In genomic region chr12:68775121-68775520, GRCh38 we compare ENCODE assay signal across 21 cellular contexts.
"Had no signal": no experiment of that assay in that cellular context is flagged by ENCODE, and none has a peak within 500 bp of the region (broad histone marks: within the 10 kb centered on the region; RNA-seq: fewer than 3 reads in every experiment).

No MANE protein-coding gene starts in this region.

- H3K27ac ChIP-seq: KMS-11 had no signal

- H3K4me3 ChIP-seq: K562 had no signal

- DNase-seq: NCI-H1092 treated with DMSO at 0.1 percent for 48 hours, NCI-H1436, NCI-H187, NCI-H2029, NCI-H2081 treated with DMSO at 0.1 percent for 48 hours, NCI-H2171, NCI-H226, NCI-H446, NCI-H510A, NCI-H524 treated with DMSO at 0.1 percent for 48 hours, NCI-H69, NCI-H774, OCI-M1, Right ventricle myocardium superior, RPMI8226, SIG-M5, SK-N-SH, SW 1271, T-cell had no signal

- H3K9ac ChIP-seq: KMS-11, SK-N-SH had no signal

- H3K9me3 ChIP-seq: SK-N-SH had no signal

- H3K4me2 ChIP-seq: KMS-11, SK-N-SH had no signal

- H3K9me2 ChIP-seq: SK-N-SH had no signal
